ENCODE assay signal across 13 cellular contexts in the genomic region with DNA sequence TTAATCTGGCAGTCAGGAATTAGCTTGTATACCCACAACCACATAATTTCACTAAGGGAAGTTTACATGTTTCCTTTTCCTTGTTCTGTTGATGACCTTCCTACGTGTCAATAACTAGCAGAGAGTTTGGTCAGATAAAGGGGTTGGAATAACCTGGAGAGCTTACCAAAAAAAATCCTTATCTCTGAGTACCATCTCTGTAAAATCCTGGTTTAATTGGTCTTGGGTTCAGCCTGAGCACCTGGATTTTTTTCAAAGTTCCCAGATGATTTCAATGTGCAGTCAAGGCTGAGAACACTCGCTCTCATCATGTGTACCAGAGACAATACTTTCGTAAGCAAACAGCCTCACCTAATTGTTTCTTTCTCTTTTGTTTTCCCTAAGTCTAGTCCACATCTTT.
A peak's percentile ranks its signal among the peaks of the same experiment; 100 is the strongest.
DNase-seq lines count a peak whose midpoint lies in the region; ATAC-seq and TF ChIP-seq lines count a peak whose summit lies in the region.
"Had no signal": no experiment of that assay in that cellular context is flagged by ENCODE, and none has a peak within 500 bp of the region (broad histone marks: within the 10 kb centered on the region; RNA-seq: fewer than 3 reads in every experiment).

No MANE protein-coding gene starts in this region.

- H3K27ac ChIP-seq in VCaP (peak overlapping the region; percentile 64), uterus (no peak overlapping the region)

- no peaks in the 10 kb centered on the region for H3K4me1 ChIP-seq in uterus
- H3K4me1 ChIP-seq: HAP-1 had no signal

- H3K36me3 ChIP-seq in uterus = no peaks in the 10 kb centered on the region
- H3K36me3 ChIP-seq: HAP-1 had no signal

- ATAC-seq in HG03045 (IDR thresholded peaks at IDR 0.05; ENCODE audit: unreplicated experiment) = no peak

- no peak for TF ChIP-seq POLR2A in uterus (IDR thresholded peaks at IDR 0.05)

- no peaks in the 10 kb centered on the region for H3K27me3 ChIP-seq in uterus

- no peaks in the 10 kb centered on the region for H3K9me3 ChIP-seq in uterus
- H3K9me3 ChIP-seq: HAP-1 had no signal

- DNase-seq in NCI-H2171 treated with DMSO at 0.1 percent for 48 hours (lab: John Stamatoyannopoulos, UW) (peak; percentile 37), NCI-H2171 (lab: John Stamatoyannopoulos, UW) (no peak), NCI-H1105 treated with DMSO at 0.1 percent for 48 hours (lab: John Stamatoyannopoulos, UW) (peak; percentile 81), KG1 (lab: John Stamatoyannopoulos, UW) (no peak), cerebellum (ENCODE audit: low spot score) (no peak), uterus (no peak)
- DNase-seq: Calu3; CD4-positive, alpha-beta T cell; DND-41; GDM1 had no signal

- no peak overlapping the region for H3K4me3 ChIP-seq in uterus
- H3K4me3 ChIP-seq: HAP-1 had no signal

- intact Hi-C loops in uterus (cut with DNase I; ENCODE audit: low total_unique reads) = no loop called here

- TF ChIP-seq CTCF in VCaP (conservative IDR thresholded peaks at IDR 0.05) (no peak), uterus (IDR thresholded peaks at IDR 0.05) (no peak)

Comparison
In these comparisons a context has a peak if more than half of its experiments do, and no peak if none do; other contexts are left out.
1. DNase-seq: peak in NCI-H2171 treated with DMSO at 0.1 percent for 48 hours (single experiment) and NCI-H1105 treated with DMSO at 0.1 percent for 48 hours (single experiment); none in NCI-H2171 (single experiment), KG1 (single experiment), cerebellum (single experiment) and uterus (0 of 2).